In genomic region chr1:83860506-83861221, GRCh38 we compare ENCODE assay signal across 8 cellular contexts.
DNase-seq lines count a peak whose midpoint lies in the region; ATAC-seq and TF ChIP-seq lines count a peak whose summit lies in the region.

No MANE protein-coding gene starts in this region.

- H3K4me3 Mint-ChIP-seq in nephron progenitor cell: peak overlapping the region; percentile 73

- TF ChIP-seq CTCF in nephron progenitor cell (IDR thresholded peaks at IDR 0.05): peak; percentile 69

- peak; percentile 70 for DNase-seq in NCI-H748 (lab: John Stamatoyannopoulos, UW; ENCODE audit: unreplicated experiment)
- DNase-seq in activated T-helper 1 cell treated with Interleukin-2 at 50 U/mL for 16 hours (ENCODE audit: low read depth): peak; percentile 43
- DNase-seq in fibroblast of the conjunctiva (ENCODE audit: low read depth): peak; percentile 16
- peak; percentile 78 for DNase-seq in nephron progenitor cell
- DNase-seq in stimulated activated naive CD4-positive, alpha-beta T cell treated with Interleukin-2 at 50 U/mL for 16 hours (lab: John Stamatoyannopoulos, UW): peak; percentile 56
- no peak for DNase-seq in NCI-H2081 (lab: John Stamatoyannopoulos, UW)

- no peak overlapping the region for H3K27ac Mint-ChIP-seq in nephron progenitor cell

- peaks cover 5% of the 10 kb centered on the region for H3K4me1 Mint-ChIP-seq in nephron progenitor cell

- ATAC-seq in GM18508 (IDR thresholded peaks at IDR 0.05; ENCODE audit: insufficient read depth, unreplicated experiment): peak; percentile 71
- ATAC-seq in HG02938 (IDR thresholded peaks at IDR 0.05; ENCODE audit: unreplicated experiment): peak; percentile 91

- H3K36me3 Mint-ChIP-seq in nephron progenitor cell (ENCODE audit: low read depth): no peaks in the 10 kb centered on the region

- H3K27me3 Mint-ChIP-seq in nephron progenitor cell (ENCODE audit: low read depth, poor library complexity): peaks cover 10% of the 10 kb centered on the region

- no peaks in the 10 kb centered on the region for H3K9me3 Mint-ChIP-seq in nephron progenitor cell

Comparison
In these comparisons a context has a peak if more than half of its experiments do, and no peak if none do; other contexts are left out.
1. DNase-seq: peak in NCI-H748 (single experiment), activated T-helper 1 cell treated with Interleukin-2 at 50 U/mL for 16 hours (single experiment), fibroblast of the conjunctiva (single experiment), nephron progenitor cell (single experiment) and stimulated activated naive CD4-positive, alpha-beta T cell treated with Interleukin-2 at 50 U/mL for 16 hours (single experiment); none in NCI-H2081 (0 of 2).